Comparison of ENCODE assay signal across 20 cellular contexts in the genomic region with DNA sequence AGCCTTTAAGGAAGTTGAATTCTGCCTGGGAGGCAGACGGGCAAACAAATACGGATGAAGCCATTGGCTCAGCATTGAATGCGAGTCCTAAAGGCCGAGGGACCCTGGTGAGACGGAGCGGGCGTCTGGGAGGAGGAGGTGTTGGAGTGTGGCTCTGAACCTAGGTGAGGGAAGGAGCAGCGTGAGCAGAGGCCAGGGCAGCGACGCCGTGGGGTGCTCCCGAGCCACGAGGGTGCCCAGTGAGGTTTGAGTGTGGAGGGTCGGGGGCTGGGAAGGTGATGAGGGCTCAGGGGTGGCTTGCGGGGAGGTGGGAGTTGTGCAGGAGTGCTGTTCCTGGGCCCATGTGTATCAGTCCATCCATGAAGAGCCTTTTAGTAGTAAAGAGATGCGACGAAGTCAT. TPM values are rescaled to one million over a fixed set of nuclear protein-coding genes. Genes with fewer than 3 reads are reported as not detected.
"Had no signal": no experiment of that assay in that cellular context is flagged by ENCODE, and none has a peak within 500 bp of the region (broad histone marks: within the 10 kb centered on the region; RNA-seq: fewer than 3 reads in every experiment).

No MANE protein-coding gene starts in this region.

- H3K27me3 ChIP-seq: brain microvascular endothelial cell, thyroid gland had no signal

- H3K36me3 ChIP-seq: brain microvascular endothelial cell, thyroid gland had no signal

- H3K27ac ChIP-seq: brain microvascular endothelial cell, VCaP had no signal

- ATAC-seq: activated CD4-positive, CD25-positive, alpha-beta regulatory T cell treated with anti-CD3 and anti-CD28 coated beads, Interleukin-2, amount 50 U/mL, for 24 hours; activated CD8-positive, alpha-beta memory T cell treated with anti-CD3 and anti-CD28 coated beads, Interleukin-2, amount 10 ng/mL, durations not matched to agents 7 days and 5 days; activated naive CD8-positive, alpha-beta T cell treated with anti-CD3 and anti-CD28 coated beads, Interleukin-2, amount 50 U/mL, for 24 hours; natural killer cell treated with Interleukin-12 subunit alpha and Interleukin-12 subunit beta and Interleukin-15 and Interleukin-18, amount 100 ng/mL, for 72 hours; stimulated activated naive CD8-positive, alpha-beta T cell treated with anti-CD3 and anti-CD28 coated beads, Interleukin-15, Interleukin-2, amounts not matched to agents 100 U/mL and 50 U/mL, for 24 hours; T-cell had no signal

- H3K9me3 ChIP-seq: thyroid gland had no signal

- DNase-seq: activated CD4-positive, alpha-beta memory T cell treated with anti-CD3 and anti-CD28 coated beads, Interleukin-2, amount 10 ng/mL, durations not matched to agents 7 days and 5 days; activated CD4-positive, alpha-beta T cell treated with anti-CD3 and anti-CD28 coated beads, Interleukin-2, amount 10 ng/mL, durations not matched to agents 24 days and 14 days; activated CD8-positive, alpha-beta memory T cell treated with anti-CD3 and anti-CD28 coated beads, Interleukin-2, amount 10 ng/mL, durations not matched to agents 7 days and 5 days; activated gamma-delta T cell; activated naive CD4-positive, alpha-beta T cell treated with anti-CD3 and anti-CD28 coated beads, Interleukin-2, amount 50 U/mL, for 16 hours; activated naive CD8-positive, alpha-beta T cell treated with anti-CD3 and anti-CD28 coated beads, Interleukin-2, amount 50 U/mL, for 24 hours; anterior cingulate cortex; brain microvascular endothelial cell; caudate nucleus; erythroblast; foreskin fibroblast; retina; stimulated activated CD4-positive, alpha-beta T cell treated with anti-CD3 and anti-CD28 coated beads, Interleukin-4, amount 100 ng/mL, for 4 hours; stimulated activated naive CD8-positive, alpha-beta T cell treated with anti-CD3 and anti-CD28 coated beads, Interleukin-15, Interleukin-2, amounts not matched to agents 100 U/mL and 50 U/mL, for 24 hours; T-cell; thyroid gland had no signal

- H3K4me3 ChIP-seq: thyroid gland had no signal

RNA-seq across cellular contexts. Expression of gene CORO2B, which starts 17.0 kb away (rescaled TPM):
- total RNA-seq: activated CD4-positive, alpha-beta memory T cell treated with anti-CD3 and anti-CD28 coated beads, Interleukin-2, amount 10 ng/mL, durations not matched to agents 7 days and 5 days; activated CD8-positive, alpha-beta memory T cell treated with anti-CD3 and anti-CD28 coated beads, Interleukin-2, amount 10 ng/mL, durations not matched to agents 7 days and 5 days; activated T-helper 1 cell treated with anti-CD3 and anti-CD28 coated beads, Interleukin-12 subunit alpha, Interleukin-12 subunit beta, Interleukin-2, Interleukin-4 antibody, amounts not matched to agents 30 ng/mL and 10 ng/mL and 1 ng/mL, durations not matched to agents 14 hours and 24 hours and 36 hours; natural killer cell treated with Interleukin-12 subunit alpha and Interleukin-12 subunit beta and Interleukin-15 and Interleukin-18, amount 100 ng/mL, for 72 hours had no signal
